2 cellular contexts compared by ENCODE assay signal in the genomic region with DNA sequence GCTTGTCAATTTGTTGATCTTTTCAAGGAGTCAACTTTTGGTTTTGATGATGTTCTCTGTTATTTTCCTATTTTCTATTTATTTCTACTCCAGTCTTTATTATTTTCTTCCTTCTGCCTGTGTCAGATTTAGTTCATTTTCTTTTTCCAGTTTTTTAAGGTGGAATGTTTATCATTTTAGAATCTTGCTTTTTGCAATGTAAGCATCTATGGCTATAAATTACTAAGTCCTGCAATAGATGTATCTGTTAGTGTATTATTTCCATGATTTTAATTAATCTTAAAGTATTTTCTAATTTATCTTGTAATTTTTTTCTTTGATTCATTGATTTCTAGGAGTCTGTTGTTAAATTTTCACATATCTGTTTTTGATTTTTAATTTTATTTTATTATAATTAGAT.
TF ChIP-seq lines count a peak whose summit lies in the region.

No MANE protein-coding gene starts in this region.

TF ChIP-seq in A549, 52 proteins besides CTCF, POLR2A, EP300 and RAD21:
- TF ChIP-seq SMC3 (IDR thresholded peaks at IDR 0.05) (no peak), MAFK (IDR thresholded peaks at IDR 0.05; ENCODE audit: partially characterized antibody) (peak; percentile 24)
TF ChIP-seq in A549: peak in this region for 1.

TF ChIP-seq in IMR-90, 13 proteins besides CTCF, POLR2A, EP300 and RAD21:
- TF ChIP-seq MXI1 (IDR thresholded peaks at IDR 0.05; ENCODE audit: borderline replicate concordance, low read depth, low read length) (no peak), FOS (IDR thresholded peaks at IDR 0.05; ENCODE audit: low read depth, low read length) (no peak), MAFK (IDR thresholded peaks at IDR 0.05; ENCODE audit: low read depth, low read length) (peak; percentile 56; the same call in 1 of the 2 replicates), NFE2L2 (IDR thresholded peaks at IDR 0.05; ENCODE audit: low read depth, low read length) (no peak), SMC3 (IDR thresholded peaks at IDR 0.05; ENCODE audit: low read depth, low read length) (no peak), ELK1 (IDR thresholded peaks at IDR 0.05; ENCODE audit: borderline replicate concordance, low read depth, low read length) (no peak)
